Comparison of ENCODE assay signal across 8 cellular contexts in the genomic region with DNA sequence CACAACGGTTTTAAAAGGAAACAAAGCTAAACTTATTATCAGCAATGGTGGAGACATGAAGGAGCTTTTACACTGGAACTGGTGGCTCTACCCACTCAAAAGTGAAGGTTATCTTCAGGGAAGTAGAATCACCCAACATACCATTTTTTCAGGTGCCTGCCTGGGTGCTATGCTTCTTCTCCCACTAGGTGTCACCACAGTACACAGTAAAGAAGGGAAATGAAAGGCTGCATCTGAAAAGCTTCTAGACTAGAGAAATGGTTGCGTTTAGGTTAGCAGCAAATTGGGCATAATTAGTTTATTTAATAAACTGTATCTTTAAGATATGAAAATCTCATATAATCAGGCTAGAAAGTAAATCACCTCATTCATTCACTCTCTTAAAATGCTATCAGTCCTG. TPM values are rescaled to one million over a fixed set of nuclear protein-coding genes. Genes with fewer than 3 reads are reported as not detected.
DNase-seq lines count a peak whose midpoint lies in the region; ATAC-seq and TF ChIP-seq lines count a peak whose summit lies in the region.

No MANE protein-coding gene starts in this region.

- no peaks in the 10 kb centered on the region for H3K4me1 ChIP-seq in trophoblast cell (ENCODE audit: control insufficient read depth in 1 of 2, insufficient read depth in 2 of 2, low read length in 2 of 2)

- H3K27me3 ChIP-seq in trophoblast cell (ENCODE audit: insufficient read depth, low read length), result no peaks in the 10 kb centered on the region

- peak; percentile 19 for DNase-seq in NCI-H1694 treated with DMSO at 0.1 percent for 48 hours (lab: John Stamatoyannopoulos, UW)
- no peak for DNase-seq in NCI-H1694 (lab: John Stamatoyannopoulos, UW)
- DNase-seq in HFF-Myc (ENCODE audit: extremely low read depth, low read depth), result peak; percentile 16
- peak; percentile 35 for DNase-seq in NCI-H526 treated with DMSO at 0.1 percent for 48 hours (lab: John Stamatoyannopoulos, UW)
- peak; percentile 29 to 34 for DNase-seq in activated T-cell treated with anti-CD3 and anti-CD28 coated beads, Interleukin-2, amount 50 U/mL, for 48 hours
- peak; percentile 33 for DNase-seq in globus pallidus (ENCODE audit: low spot score)
- DNase-seq in trophoblast cell, result peak; percentile 18 to 74

- no peak overlapping the region for H2AFZ ChIP-seq in trophoblast cell (ENCODE audit: insufficient read depth, low read length, poor library complexity)

- H3K4me2 ChIP-seq in trophoblast cell (ENCODE audit: low read length), result no peak overlapping the region

- H2BK120ac ChIP-seq in trophoblast cell (ENCODE audit: insufficient read depth, low read length, poor library complexity), result no peak overlapping the region

- ATAC-seq in GM18861 (IDR thresholded peaks at IDR 0.05; ENCODE audit: unreplicated experiment), result no peak

- H3K18ac ChIP-seq in trophoblast cell (ENCODE audit: low read length), result no peak overlapping the region

- no peak overlapping the region for H2BK12ac ChIP-seq in trophoblast cell (ENCODE audit: low read length)

- no peak overlapping the region for H3K4ac ChIP-seq in trophoblast cell (ENCODE audit: low read depth, low read length)

- no CpG with 5 or more reads among the region's 2 CpGs for WGBS in trophoblast cell (ENCODE audit: extremely low coverage, insufficient coverage, insufficient read length)

- no peaks in the 10 kb centered on the region for H3K36me3 ChIP-seq in trophoblast cell (ENCODE audit: control insufficient read depth in 1 of 2, insufficient read depth in 2 of 2, low read length in 2 of 2)

- no peak overlapping the region for H4K12ac ChIP-seq in trophoblast cell (ENCODE audit: low read depth, low read length)

- H3K9me3 ChIP-seq in trophoblast cell (ENCODE audit: insufficient read depth, low read depth, low read length), result no peaks in the 10 kb centered on the region

- no peak overlapping the region for H3K27ac ChIP-seq in trophoblast cell (ENCODE audit: low read depth, low read length)

- no peak overlapping the region for H3K23ac ChIP-seq in trophoblast cell (ENCODE audit: low read length)

- H2AK5ac ChIP-seq in trophoblast cell (ENCODE audit: low read length), result no peak overlapping the region

- H3K79me2 ChIP-seq in trophoblast cell (ENCODE audit: control insufficient read depth, insufficient read depth, low read length, poor library complexity), result no peaks in the 10 kb centered on the region

- H2BK5ac ChIP-seq in trophoblast cell (ENCODE audit: low read depth, low read length, poor library complexity), result no peak overlapping the region

- no peak overlapping the region for H4K91ac ChIP-seq in trophoblast cell (ENCODE audit: low read depth, low read length)

- no peak overlapping the region for H3K9ac ChIP-seq in trophoblast cell (ENCODE audit: low read length)

- H3K4me3 ChIP-seq in HFF-Myc (replicated peaks; ENCODE audit: low read depth, low read length) (no peak overlapping the region), trophoblast cell (ENCODE audit: low read depth, low read length) (no peak overlapping the region)

- TF ChIP-seq CTCF in HFF-Myc (IDR thresholded peaks at IDR 0.05; ENCODE audit: low read depth, low read length, missing control alignments), result peak; percentile 78

- H3K79me1 ChIP-seq in trophoblast cell (ENCODE audit: low read length), result no peaks in the 10 kb centered on the region

- no peak overlapping the region for H3K14ac ChIP-seq in trophoblast cell (ENCODE audit: low read length)

- H4K8ac ChIP-seq in trophoblast cell (ENCODE audit: low read depth, low read length), result no peak overlapping the region

RNA-seq across cellular contexts. Expression of a gene that starts 47.0 kb away (rescaled TPM):
- 90.3 and 101 TPM in 2 replicates for polyA plus RNA-seq in trophoblast cell (2013)

RNA-seq across cellular contexts. Expression of a gene that starts 56.7 kb away (rescaled TPM):
- 13.0 and 15.2 TPM in 2 replicates for polyA plus RNA-seq in trophoblast cell (2013)
